In genomic region chr10:117496616-117497028, GRCh38 we compare ENCODE assay signal across 1 cellular context.
TF ChIP-seq lines count a peak whose summit lies in the region.

No MANE protein-coding gene starts in this region.

TF ChIP-seq in HepG2, 621 proteins besides CTCF, POLR2A, EP300 and RAD21 (continued from another document and continues in another):
- TF ChIP-seq, protein P1, sequence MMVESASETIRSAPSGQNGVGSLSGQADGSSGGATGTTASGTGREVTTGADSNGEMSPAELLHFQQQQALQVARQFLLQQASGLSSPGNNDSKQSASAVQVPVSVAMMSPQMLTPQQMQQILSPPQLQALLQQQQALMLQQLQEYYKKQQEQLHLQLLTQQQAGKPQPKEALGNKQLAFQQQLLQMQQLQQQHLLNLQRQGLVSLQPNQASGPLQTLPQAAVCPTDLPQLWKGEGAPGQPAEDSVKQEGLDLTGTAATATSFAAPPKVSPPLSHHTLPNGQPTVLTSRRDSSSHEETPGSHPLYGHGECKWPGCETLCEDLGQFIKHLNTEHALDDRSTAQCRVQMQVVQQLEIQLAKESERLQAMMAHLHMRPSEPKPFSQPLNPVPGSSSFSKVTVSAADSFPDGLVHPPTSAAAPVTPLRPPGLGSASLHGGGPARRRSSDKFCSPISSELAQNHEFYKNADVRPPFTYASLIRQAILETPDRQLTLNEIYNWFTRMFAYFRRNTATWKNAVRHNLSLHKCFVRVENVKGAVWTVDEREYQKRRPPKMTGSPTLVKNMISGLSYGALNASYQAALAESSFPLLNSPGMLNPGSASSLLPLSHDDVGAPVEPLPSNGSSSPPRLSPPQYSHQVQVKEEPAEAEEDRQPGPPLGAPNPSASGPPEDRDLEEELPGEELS (CRISPR knock-in tag; IDR thresholded peaks at IDR 0.05): peak; percentile 77
- TF ChIP-seq, protein P2, sequence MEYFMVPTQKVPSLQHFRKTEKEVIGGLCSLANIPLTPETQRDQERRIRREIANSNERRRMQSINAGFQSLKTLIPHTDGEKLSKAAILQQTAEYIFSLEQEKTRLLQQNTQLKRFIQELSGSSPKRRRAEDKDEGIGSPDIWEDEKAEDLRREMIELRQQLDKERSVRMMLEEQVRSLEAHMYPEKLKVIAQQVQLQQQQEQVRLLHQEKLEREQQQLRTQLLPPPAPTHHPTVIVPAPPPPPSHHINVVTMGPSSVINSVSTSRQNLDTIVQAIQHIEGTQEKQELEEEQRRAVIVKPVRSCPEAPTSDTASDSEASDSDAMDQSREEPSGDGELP (IDR thresholded peaks at IDR 0.05; ENCODE audit: borderline replicate concordance, low read depth): peak; percentile 78
- 0 out of 2 replicates have a peak, but pooled peaks have one; percentile 31 for TF ChIP-seq ZNF772 (CRISPR knock-in tag; IDR thresholded peaks at IDR 0.05)
- peak; percentile 40; the same call in 1 of the 2 replicates for TF ChIP-seq ZNF350 (CRISPR knock-in tag; IDR thresholded peaks at IDR 0.05; ENCODE audit: borderline replicate concordance, low read depth)
- TF ChIP-seq, protein P3, sequence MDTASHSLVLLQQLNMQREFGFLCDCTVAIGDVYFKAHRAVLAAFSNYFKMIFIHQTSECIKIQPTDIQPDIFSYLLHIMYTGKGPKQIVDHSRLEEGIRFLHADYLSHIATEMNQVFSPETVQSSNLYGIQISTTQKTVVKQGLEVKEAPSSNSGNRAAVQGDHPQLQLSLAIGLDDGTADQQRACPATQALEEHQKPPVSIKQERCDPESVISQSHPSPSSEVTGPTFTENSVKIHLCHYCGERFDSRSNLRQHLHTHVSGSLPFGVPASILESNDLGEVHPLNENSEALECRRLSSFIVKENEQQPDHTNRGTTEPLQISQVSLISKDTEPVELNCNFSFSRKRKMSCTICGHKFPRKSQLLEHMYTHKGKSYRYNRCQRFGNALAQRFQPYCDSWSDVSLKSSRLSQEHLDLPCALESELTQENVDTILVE (CRISPR knock-in tag; IDR thresholded peaks at IDR 0.05): no peak
- TF ChIP-seq MIXL1 (CRISPR knock-in tag; IDR thresholded peaks at IDR 0.05): peak; percentile 40; the same call in 1 of the 2 replicates
- TF ChIP-seq ARID5B (CRISPR knock-in tag; IDR thresholded peaks at IDR 0.05): 0 out of 2 replicates have a peak, but pooled peaks have one; percentile 25
- 0 out of 2 replicates have a peak, but pooled peaks have one; percentile 32 for TF ChIP-seq ZNF574 (CRISPR knock-in tag; IDR thresholded peaks at IDR 0.05)
- peak; percentile 22 to 59; a peak in 1 of 4 replicates for TF ChIP-seq HMGXB4 (CRISPR knock-in tag; IDR thresholded peaks at IDR 0.05; ENCODE audit: borderline replicate concordance in 1 of 2, low read depth in 1 of 2)
- TF ChIP-seq FOXP1 (IDR thresholded peaks at IDR 0.05): no peak
- no peak for TF ChIP-seq FOXP1 (CRISPR knock-in tag; IDR thresholded peaks at IDR 0.05)
- no peak for TF ChIP-seq GMEB2 (CRISPR knock-in tag; IDR thresholded peaks at IDR 0.05; ENCODE audit: low read depth)
- TF ChIP-seq, protein P4, sequence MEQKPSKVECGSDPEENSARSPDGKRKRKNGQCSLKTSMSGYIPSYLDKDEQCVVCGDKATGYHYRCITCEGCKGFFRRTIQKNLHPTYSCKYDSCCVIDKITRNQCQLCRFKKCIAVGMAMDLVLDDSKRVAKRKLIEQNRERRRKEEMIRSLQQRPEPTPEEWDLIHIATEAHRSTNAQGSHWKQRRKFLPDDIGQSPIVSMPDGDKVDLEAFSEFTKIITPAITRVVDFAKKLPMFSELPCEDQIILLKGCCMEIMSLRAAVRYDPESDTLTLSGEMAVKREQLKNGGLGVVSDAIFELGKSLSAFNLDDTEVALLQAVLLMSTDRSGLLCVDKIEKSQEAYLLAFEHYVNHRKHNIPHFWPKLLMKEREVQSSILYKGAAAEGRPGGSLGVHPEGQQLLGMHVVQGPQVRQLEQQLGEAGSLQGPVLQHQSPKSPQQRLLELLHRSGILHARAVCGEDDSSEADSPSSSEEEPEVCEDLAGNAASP (CRISPR knock-in tag; IDR thresholded peaks at IDR 0.05; ENCODE audit: borderline replicate concordance): 0 out of 2 replicates have a peak, but pooled peaks have one; percentile 34
- TF ChIP-seq FOXK1 (CRISPR knock-in tag; IDR thresholded peaks at IDR 0.05; ENCODE audit: borderline replicate concordance, low read depth): peak; percentile 29; the same call in 1 of the 2 replicates
- TF ChIP-seq, protein P5, sequence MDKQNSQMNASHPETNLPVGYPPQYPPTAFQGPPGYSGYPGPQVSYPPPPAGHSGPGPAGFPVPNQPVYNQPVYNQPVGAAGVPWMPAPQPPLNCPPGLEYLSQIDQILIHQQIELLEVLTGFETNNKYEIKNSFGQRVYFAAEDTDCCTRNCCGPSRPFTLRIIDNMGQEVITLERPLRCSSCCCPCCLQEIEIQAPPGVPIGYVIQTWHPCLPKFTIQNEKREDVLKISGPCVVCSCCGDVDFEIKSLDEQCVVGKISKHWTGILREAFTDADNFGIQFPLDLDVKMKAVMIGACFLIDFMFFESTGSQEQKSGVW (CRISPR knock-in tag; IDR thresholded peaks at IDR 0.05; ENCODE audit: borderline replicate concordance): no peak
- TF ChIP-seq HDAC2 (CRISPR knock-in tag; IDR thresholded peaks at IDR 0.05): 0 out of 2 replicates have a peak, but pooled peaks have one; percentile 14
- peak; percentile 52 for TF ChIP-seq HDAC1 (CRISPR knock-in tag; IDR thresholded peaks at IDR 0.05)
- peak; percentile 40; the same call in 1 of the 2 replicates for TF ChIP-seq ZNF362 (CRISPR knock-in tag; IDR thresholded peaks at IDR 0.05; ENCODE audit: borderline replicate concordance)
- TF ChIP-seq SAFB2 (CRISPR knock-in tag; IDR thresholded peaks at IDR 0.05; ENCODE audit: borderline replicate concordance, low read depth): no peak
- no peak for TF ChIP-seq EZH2 (conservative IDR thresholded peaks at IDR 0.05; ENCODE audit: low read depth, low read length)
- TF ChIP-seq, protein P6, sequence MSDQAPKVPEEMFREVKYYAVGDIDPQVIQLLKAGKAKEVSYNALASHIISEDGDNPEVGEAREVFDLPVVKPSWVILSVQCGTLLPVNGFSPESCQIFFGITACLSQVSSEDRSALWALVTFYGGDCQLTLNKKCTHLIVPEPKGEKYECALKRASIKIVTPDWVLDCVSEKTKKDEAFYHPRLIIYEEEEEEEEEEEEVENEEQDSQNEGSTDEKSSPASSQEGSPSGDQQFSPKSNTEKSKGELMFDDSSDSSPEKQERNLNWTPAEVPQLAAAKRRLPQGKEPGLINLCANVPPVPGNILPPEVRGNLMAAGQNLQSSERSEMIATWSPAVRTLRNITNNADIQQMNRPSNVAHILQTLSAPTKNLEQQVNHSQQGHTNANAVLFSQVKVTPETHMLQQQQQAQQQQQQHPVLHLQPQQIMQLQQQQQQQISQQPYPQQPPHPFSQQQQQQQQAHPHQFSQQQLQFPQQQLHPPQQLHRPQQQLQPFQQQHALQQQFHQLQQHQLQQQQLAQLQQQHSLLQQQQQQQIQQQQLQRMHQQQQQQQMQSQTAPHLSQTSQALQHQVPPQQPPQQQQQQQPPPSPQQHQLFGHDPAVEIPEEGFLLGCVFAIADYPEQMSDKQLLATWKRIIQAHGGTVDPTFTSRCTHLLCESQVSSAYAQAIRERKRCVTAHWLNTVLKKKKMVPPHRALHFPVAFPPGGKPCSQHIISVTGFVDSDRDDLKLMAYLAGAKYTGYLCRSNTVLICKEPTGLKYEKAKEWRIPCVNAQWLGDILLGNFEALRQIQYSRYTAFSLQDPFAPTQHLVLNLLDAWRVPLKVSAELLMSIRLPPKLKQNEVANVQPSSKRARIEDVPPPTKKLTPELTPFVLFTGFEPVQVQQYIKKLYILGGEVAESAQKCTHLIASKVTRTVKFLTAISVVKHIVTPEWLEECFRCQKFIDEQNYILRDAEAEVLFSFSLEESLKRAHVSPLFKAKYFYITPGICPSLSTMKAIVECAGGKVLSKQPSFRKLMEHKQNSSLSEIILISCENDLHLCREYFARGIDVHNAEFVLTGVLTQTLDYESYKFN (CRISPR knock-in tag; conservative IDR thresholded peaks at IDR 0.05): peak; percentile 48; the same call in 1 of the 2 replicates
- peak; percentile 15; the same call in 1 of the 2 replicates for TF ChIP-seq ZNF331 (CRISPR knock-in tag; IDR thresholded peaks at IDR 0.05)
